1 cellular context compared by ENCODE assay signal in genomic region chr4:76657443-76657842, GRCh38.
TF ChIP-seq lines count a peak whose summit lies in the region.

No MANE protein-coding gene starts in this region.

TF ChIP-seq in HCT116, 20 proteins besides CTCF, POLR2A, EP300 and RAD21:
- TF ChIP-seq ELF1 (IDR thresholded peaks at IDR 0.05; ENCODE audit: borderline replicate concordance, low read depth) (no peak), ZBTB33 (IDR thresholded peaks at IDR 0.05; ENCODE audit: extremely low read depth, insufficient replicate concordance, low read length) (no peak), CEBPB (IDR thresholded peaks at IDR 0.05; ENCODE audit: low read depth) (no peak), SIN3A (IDR thresholded peaks at IDR 0.05; ENCODE audit: low read depth) (no peak), EGR1 (IDR thresholded peaks at IDR 0.05; ENCODE audit: low read depth) (no peak), SRF (IDR thresholded peaks at IDR 0.05; ENCODE audit: low read depth) (no peak), MAX (IDR thresholded peaks at IDR 0.05) (no peak), CBX3 (IDR thresholded peaks at IDR 0.05; ENCODE audit: low read depth) (no peak), YY1 (IDR thresholded peaks at IDR 0.05; ENCODE audit: extremely low read depth, insufficient replicate concordance, low read depth, low read length) (no peak), REST (IDR thresholded peaks at IDR 0.05; ENCODE audit: low read depth) (no peak), ZNF274 (IDR thresholded peaks at IDR 0.05; ENCODE audit: low read depth, low read length) (no peak), SP1 (IDR thresholded peaks at IDR 0.05; ENCODE audit: low read depth) (no peak), POLR2AphosphoS5 (IDR thresholded peaks at IDR 0.05; ENCODE audit: low read depth, low read length) (no peak), ATF3 (IDR thresholded peaks at IDR 0.05) (no peak), EZH2 (IDR thresholded peaks at IDR 0.05) (no peak), FOSL1 (IDR thresholded peaks at IDR 0.05; ENCODE audit: low read depth) (no peak), JUND (IDR thresholded peaks at IDR 0.05) (no peak), TCF7L2 (IDR thresholded peaks at IDR 0.05; ENCODE audit: borderline replicate concordance, extremely low read depth, insufficient read depth, insufficient read length) (no peak), EZH2phosphoT487 (IDR thresholded peaks at IDR 0.05; ENCODE audit: borderline replicate concordance) (no peak), ZFX (IDR thresholded peaks at IDR 0.05) (no peak)
